ENCODE assay signal across 26 cellular contexts in genomic region chr10:29455095-29455494, GRCh38.
"Had no signal": no experiment of that assay in that cellular context is flagged by ENCODE, and none has a peak within 500 bp of the region (broad histone marks: within the 10 kb centered on the region; RNA-seq: fewer than 3 reads in every experiment).

No MANE protein-coding gene starts in this region.

- ATAC-seq: gastroesophageal sphincter; heart left ventricle; left lung; lower lobe of right lung; naive thymus-derived CD8-positive, alpha-beta T cell had no signal

- H3K4me3 Mint-ChIP-seq: naive thymus-derived CD8-positive, alpha-beta T cell; nephron progenitor cell; type B pancreatic cell had no signal

- H3K4me1 Mint-ChIP-seq: nephron progenitor cell had no signal

- H3K27ac ChIP-seq: dorsolateral prefrontal cortex, heart left ventricle, hepatocyte, left lung, lower lobe of right lung, ovary, right lobe of liver, testis, tibial artery had no signal

- DNase-seq: cerebellar nuclear complex; cortex of kidney; dorsolateral prefrontal cortex; effector CD4-positive, alpha-beta T cell; foreskin fibroblast; heart left ventricle; kidney; left lung; lower lobe of right lung; naive thymus-derived CD8-positive, alpha-beta T cell; nephron progenitor cell; occipital lobe; ovary; right lobe of liver; stimulated activated CD4-positive, alpha-beta T cell treated with anti-CD3 and anti-CD28 coated beads, Interleukin-12 subunit alpha, Interleukin-12 subunit beta, amount 100 ng/mL, for 4 hours; stimulated activated CD4-positive, alpha-beta T cell treated with anti-CD3 and anti-CD28 coated beads, Interleukin-1b, Interleukin-23, amount 100 ng/mL, for 48 hours; stimulated activated CD4-positive, alpha-beta T cell treated with anti-CD3 and anti-CD28 coated beads, Interleukin-4, amount 100 ng/mL, for 1 hour; stimulated activated CD8-positive, alpha-beta memory T cell treated with anti-CD3 and anti-CD28 coated beads, Interleukin-4, amount 100 ng/mL, for 48 hours; stimulated activated naive CD4-positive, alpha-beta T cell; substantia nigra; testis; tibial artery had no signal

- H3K27me3 ChIP-seq: dorsolateral prefrontal cortex, gastroesophageal sphincter, heart left ventricle, hepatocyte, left lung, ovary, right lobe of liver, testis, tibial artery had no signal

- H3K27me3 Mint-ChIP-seq: naive thymus-derived CD8-positive, alpha-beta T cell; type B pancreatic cell had no signal

- H3K9me3 ChIP-seq: gastroesophageal sphincter, lower lobe of right lung, ovary, right lobe of liver, testis, tibial artery had no signal

- H3K9me3 Mint-ChIP-seq: type B pancreatic cell had no signal

- FAIRE-seq: kidney had no signal

- H3K4me1 ChIP-seq: gastroesophageal sphincter, left lung, lower lobe of right lung, right lobe of liver had no signal

- H3K36me3 ChIP-seq: ovary had no signal

- H3K27ac Mint-ChIP-seq: nephron progenitor cell, type B pancreatic cell had no signal

- H3K4me3 ChIP-seq: dorsolateral prefrontal cortex, gastroesophageal sphincter, heart left ventricle, hepatocyte, left lung, lower lobe of right lung, ovary, right lobe of liver, smooth muscle cell, testis, tibial artery had no signal
